ENCODE assay signal across 15 cellular contexts in the genomic region with DNA sequence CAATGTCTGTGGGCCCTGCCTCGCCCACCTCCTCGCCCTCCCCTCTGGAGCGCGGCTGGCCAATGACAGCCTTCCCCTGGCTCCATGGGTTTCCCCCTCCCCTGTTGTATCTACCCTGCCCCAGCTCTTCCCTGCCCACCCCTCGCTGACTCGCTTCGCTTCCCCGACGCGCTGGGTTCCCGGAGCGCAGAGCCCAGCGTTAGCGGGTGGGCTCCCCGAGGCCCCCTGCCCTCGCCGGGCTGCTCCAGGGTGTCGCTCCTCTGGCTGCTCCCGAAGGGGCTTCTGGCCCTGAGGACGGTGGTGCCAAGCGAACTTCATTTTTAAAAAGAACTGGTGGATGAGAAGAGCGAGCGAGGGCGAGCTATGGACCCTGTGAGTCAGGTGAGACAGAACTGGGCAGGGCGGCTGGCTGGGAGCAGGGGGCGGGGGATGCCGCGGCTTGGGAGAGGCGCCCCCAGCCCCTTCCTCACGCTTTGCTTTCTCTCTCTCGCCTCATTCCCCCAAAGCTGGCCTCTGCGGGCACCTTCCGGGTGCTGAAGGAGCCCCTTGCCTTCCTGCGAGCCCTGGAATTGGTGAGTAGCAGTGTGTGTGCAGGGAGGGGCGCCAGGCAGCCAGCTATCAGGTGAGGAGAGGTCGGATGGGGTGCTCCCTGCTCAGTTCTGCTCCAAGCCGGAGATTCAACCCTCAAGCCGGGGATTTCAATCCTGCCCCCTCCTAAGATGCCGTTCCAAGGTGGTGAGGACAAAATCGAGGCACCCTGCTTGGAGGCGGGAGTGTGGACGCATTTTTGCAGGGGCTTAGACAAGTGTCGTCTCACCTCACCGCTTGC. TPM values are rescaled to one million over a fixed set of nuclear protein-coding genes. Genes with fewer than 3 reads are reported as not detected.
A peak's percentile ranks its signal among the peaks of the same experiment; 100 is the strongest.
DNase-seq lines count a peak whose midpoint lies in the region; TF ChIP-seq lines count a peak whose summit lies in the region.
"Had no signal": no experiment of that assay in that cellular context is flagged by ENCODE, and none has a peak within 500 bp of the region (broad histone marks: within the 10 kb centered on the region; RNA-seq: fewer than 3 reads in every experiment).

Gene SYNPR (plus strand): TSS at position 138 of the 829 bp plus-strand sequence.

- no peaks in the 10 kb centered on the region for H4K20me1 ChIP-seq in smooth muscle cell (ENCODE audit: low read depth)

- peak within 1 kb of the TSS; percentile 80 for H3K4me2 ChIP-seq in smooth muscle cell

- H3K27ac ChIP-seq in smooth muscle cell (ENCODE audit: low read depth): no peak within 1 kb of the TSS
- H3K27ac ChIP-seq: epithelial cell of prostate, uterus had no signal

- H3K9ac ChIP-seq in smooth muscle cell (ENCODE audit: low read depth): no peak within 1 kb of the TSS

- peak; percentile 68 for DNase-seq in NCI-H345 (lab: John Stamatoyannopoulos, UW)
- DNase-seq in NCI-H345 treated with DMSO at 0.1 percent for 48 hours (lab: John Stamatoyannopoulos, UW; ENCODE audit: unreplicated experiment): no peak
- DNase-seq in SK-N-DZ (ENCODE audit: low spot score): peak; percentile 26
- DNase-seq in smooth muscle cell (lab: John Stamatoyannopoulos, UW; ENCODE audit: unreplicated experiment): no peak
- no peak for DNase-seq in NCI-H774 (lab: John Stamatoyannopoulos, UW)
- DNase-seq in superior temporal gyrus (ENCODE audit: extremely low spot score): no peak
- DNase-seq in DMS153 (lab: John Stamatoyannopoulos, UW): no peak
- DNase-seq: activated CD4-positive, CD25-positive, alpha-beta regulatory T cell; activated T-cell treated with anti-CD3 and anti-CD28 coated beads, Interleukin-2, amount 50 U/mL, for 24 hours; DMS79; HFFc6; uterus had no signal

- H2AFZ ChIP-seq in smooth muscle cell (ENCODE audit: low read depth): no peak within 1 kb of the TSS

- no peak for TF ChIP-seq CTCF in smooth muscle cell (IDR thresholded peaks at IDR 0.05; ENCODE audit: borderline replicate concordance, insufficient read depth, poor library complexity, severe bottlenecking)

- H3K4me3 ChIP-seq in iPS-11a (ENCODE audit: low read depth, low read length): peak within 1 kb of the TSS; percentile 45
- peak within 1 kb of the TSS; percentile 26 for H3K4me3 ChIP-seq in smooth muscle cell
- H3K4me3 ChIP-seq: K562, uterus had no signal

- 4% methylated on average over 43 of the region's 44 CpGs for WGBS in smooth muscle cell (ENCODE audit: low lambda C conversion rate)

- H3K4me1 ChIP-seq in smooth muscle cell (ENCODE audit: low read depth): peaks cover 10% of the 10 kb centered on the region
- H3K4me1 ChIP-seq: uterus had no signal

- H3K79me2 ChIP-seq in smooth muscle cell (ENCODE audit: low read depth): no peaks in the 10 kb centered on the region

- no peaks in the 10 kb centered on the region for H3K9me3 ChIP-seq in smooth muscle cell (replicated peaks; ENCODE audit: low read depth)
- H3K9me3 ChIP-seq: uterus had no signal

- peaks cover 42% of the 10 kb centered on the region for H3K27me3 ChIP-seq in smooth muscle cell (ENCODE audit: low read depth)

- no peaks in the 10 kb centered on the region for H3F3A ChIP-seq in smooth muscle cell (ENCODE audit: low read depth)

- H3K36me3 ChIP-seq in smooth muscle cell (ENCODE audit: low read depth): no peaks in the 10 kb centered on the region
- H3K36me3 ChIP-seq: uterus had no signal

RNA-seq across cellular contexts. Expression of gene SYNPR, which starts in this region (rescaled TPM):
- polyA plus RNA-seq in SK-N-DZ (2014; cell fraction: cytosol; rRNA removed): 0.08 TPM in 1 of 2 replicates, not detected in the other
- not detected in 2 replicates for polyA plus RNA-seq in SK-N-DZ (2014; cell fraction: nucleus; rRNA removed)
- total RNA-seq in smooth muscle cell: not detected in 2 replicates
- polyA plus RNA-seq in smooth muscle cell: not detected in 2 replicates
- total RNA-seq: HFFc6, K562 had no signal
- polyA plus RNA-seq: K562 had no signal

Comparison
In these comparisons a context has a peak if more than half of its experiments do, and no peak if none do; other contexts are left out.
1. DNase-seq: peak in NCI-H345 (single experiment) and SK-N-DZ (single experiment); none in NCI-H345 treated with DMSO at 0.1 percent for 48 hours (single experiment), smooth muscle cell (single experiment), NCI-H774 (single experiment), superior temporal gyrus (single experiment) and DMS153 (single experiment).